In the genomic region with DNA sequence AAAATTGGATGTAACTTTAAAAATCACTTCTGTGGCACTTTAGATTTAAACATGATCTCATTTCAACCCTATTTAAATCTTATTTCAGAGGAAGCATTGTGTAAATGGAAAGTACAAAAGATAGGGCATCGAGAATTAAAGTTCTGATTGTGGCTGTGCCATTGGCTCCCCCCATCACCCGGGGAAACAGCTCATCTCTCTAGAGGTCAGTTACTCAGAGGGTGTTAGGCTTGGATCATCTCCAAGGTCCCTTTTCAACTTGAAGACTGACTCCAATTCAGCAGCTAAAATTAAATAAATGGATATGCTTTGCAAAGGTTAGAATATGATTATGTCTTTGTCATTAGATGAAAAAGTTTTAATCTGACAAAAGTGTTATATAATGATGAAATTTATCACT, we compare ENCODE assay signal across 18 cellular contexts. TPM values are rescaled to one million over a fixed set of nuclear protein-coding genes. Genes with fewer than 3 reads are reported as not detected.
"Had no signal": no experiment of that assay in that cellular context is flagged by ENCODE, and none has a peak within 500 bp of the region (broad histone marks: within the 10 kb centered on the region; RNA-seq: fewer than 3 reads in every experiment).

No MANE protein-coding gene starts in this region.

- DNase-seq: cortex of kidney; dorsolateral prefrontal cortex; effector CD8-positive, alpha-beta T cell; gastrocnemius medialis; glutamatergic neuron; mammary epithelial cell; naive thymus-derived CD4-positive, alpha-beta T cell; nephron progenitor cell; psoas muscle; retina; sigmoid colon; stimulated activated CD4-positive, alpha-beta T cell treated with anti-CD3 and anti-CD28 coated beads, Interleukin-2, amount 100 ng/mL, for 24 hours; stimulated activated CD4-positive, alpha-beta T cell treated with anti-CD3 and anti-CD28 coated beads, Interleukin-4, amount 100 ng/mL, for 4 hours; stimulated activated naive B cell treated with anti-CD40 and anti-IgM and Interleukin-4, amounts not matched to agents 10 μg/mL and 1 μg/mL and 100 μg/mL, for 72 hours; stimulated activated naive CD8-positive, alpha-beta T cell treated with anti-CD3 and anti-CD28 coated beads, Interleukin-15, amount 100 ng/mL, for 72 hours; testis; upper lobe of right lung had no signal

- H3K27me3 Mint-ChIP-seq: naive thymus-derived CD4-positive, alpha-beta T cell; stimulated activated naive B cell treated with anti-CD40 and anti-IgM and Interleukin-4, amounts not matched to agents 10 μg/mL and 1 μg/mL and 100 μg/mL, for 72 hours; stimulated activated naive CD8-positive, alpha-beta T cell treated with anti-CD3 and anti-CD28 coated beads, Interleukin-15, amount 100 ng/mL, for 72 hours had no signal

- H3K27ac Mint-ChIP-seq: naive thymus-derived CD4-positive, alpha-beta T cell; nephron progenitor cell; stimulated activated naive B cell treated with anti-CD40 and anti-IgM and Interleukin-4, amounts not matched to agents 10 μg/mL and 1 μg/mL and 100 μg/mL, for 72 hours; stimulated activated naive CD8-positive, alpha-beta T cell treated with anti-CD3 and anti-CD28 coated beads, Interleukin-15, amount 100 ng/mL, for 72 hours had no signal

- H3K4me1 Mint-ChIP-seq: naive thymus-derived CD4-positive, alpha-beta T cell; nephron progenitor cell; stimulated activated naive B cell treated with anti-CD40 and anti-IgM and Interleukin-4, amounts not matched to agents 10 μg/mL and 1 μg/mL and 100 μg/mL, for 72 hours; stimulated activated naive CD8-positive, alpha-beta T cell treated with anti-CD3 and anti-CD28 coated beads, Interleukin-15, amount 100 ng/mL, for 72 hours had no signal

- ATAC-seq: gastrocnemius medialis; naive thymus-derived CD4-positive, alpha-beta T cell; stimulated activated naive B cell treated with anti-CD40 and anti-IgM and Interleukin-4, amounts not matched to agents 10 μg/mL and 1 μg/mL and 100 μg/mL, for 72 hours; stimulated activated naive CD8-positive, alpha-beta T cell treated with anti-CD3 and anti-CD28 coated beads, Interleukin-15, amount 100 ng/mL, for 72 hours; upper lobe of right lung had no signal

- H3K36me3 Mint-ChIP-seq: naive thymus-derived CD4-positive, alpha-beta T cell; stimulated activated naive B cell treated with anti-CD40 and anti-IgM and Interleukin-4, amounts not matched to agents 10 μg/mL and 1 μg/mL and 100 μg/mL, for 72 hours had no signal

- H3K4me3 Mint-ChIP-seq: naive thymus-derived CD4-positive, alpha-beta T cell; nephron progenitor cell; stimulated activated naive B cell treated with anti-CD40 and anti-IgM and Interleukin-4, amounts not matched to agents 10 μg/mL and 1 μg/mL and 100 μg/mL, for 72 hours; stimulated activated naive CD8-positive, alpha-beta T cell treated with anti-CD3 and anti-CD28 coated beads, Interleukin-15, amount 100 ng/mL, for 72 hours had no signal

- H3K9me3 Mint-ChIP-seq: nephron progenitor cell; stimulated activated naive B cell treated with anti-CD40 and anti-IgM and Interleukin-4, amounts not matched to agents 10 μg/mL and 1 μg/mL and 100 μg/mL, for 72 hours; stimulated activated naive CD8-positive, alpha-beta T cell treated with anti-CD3 and anti-CD28 coated beads, Interleukin-15, amount 100 ng/mL, for 72 hours had no signal

RNA-seq across cellular contexts. Expression of a gene that starts 20.0 kb away (rescaled TPM):
- total RNA-seq: mammary epithelial cell, osteoblast had no signal
